Comparison of ENCODE assay signal across 1 cellular context in the genomic region with DNA sequence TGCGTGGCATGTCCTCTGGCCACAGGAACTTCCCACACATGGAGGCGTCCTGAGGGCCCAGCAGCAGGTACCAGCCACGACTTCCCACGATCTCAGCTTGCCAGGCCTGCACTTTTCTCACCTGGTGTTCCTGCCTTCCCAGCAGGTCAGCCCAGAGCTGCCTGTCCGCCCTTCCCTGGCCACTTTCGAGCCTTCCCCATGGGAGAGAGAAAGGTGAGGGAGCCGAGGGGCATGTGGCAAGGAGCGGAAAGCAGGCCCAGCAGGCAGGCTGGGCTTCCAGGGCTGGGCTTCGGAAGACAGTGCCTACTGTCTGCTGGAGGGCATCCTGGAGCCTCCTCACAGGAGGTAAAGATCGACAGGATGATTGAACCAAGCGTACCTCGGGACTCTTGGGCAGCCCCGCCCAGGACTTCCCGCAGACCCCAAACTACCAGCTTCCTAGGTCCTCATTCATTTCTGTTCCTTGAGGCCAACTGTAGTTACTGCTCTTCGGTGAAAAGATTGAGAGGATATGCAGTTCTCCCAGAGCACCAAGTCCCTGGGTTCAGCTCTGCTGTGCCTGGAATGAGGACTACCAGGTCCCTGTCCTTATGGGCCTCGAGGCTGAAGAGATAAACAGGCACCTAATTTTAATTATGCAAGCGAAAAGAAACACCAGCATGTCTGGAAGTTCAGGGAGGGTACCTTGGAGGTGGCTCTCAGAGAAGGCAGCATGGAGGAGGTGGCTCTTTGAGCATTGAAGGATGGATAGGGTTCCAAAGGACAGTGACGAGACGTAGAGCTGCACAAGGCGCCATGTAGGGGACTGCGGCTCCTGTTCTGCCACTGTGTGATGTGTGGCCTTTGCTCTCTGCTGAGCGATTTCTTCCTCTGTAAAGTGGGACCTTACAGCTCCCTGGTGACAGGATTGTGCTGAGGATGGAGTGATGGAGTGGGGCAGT.
TF ChIP-seq lines count a peak whose summit lies in the region.

No MANE protein-coding gene starts in this region.

TF ChIP-seq in IMR-90, 13 proteins besides CTCF, POLR2A, EP300 and RAD21:
- no peak for TF ChIP-seq NFE2L2 (IDR thresholded peaks at IDR 0.05; ENCODE audit: low read depth, low read length)
TF ChIP-seq in IMR-90: peak in this region for 0.
